16 cellular contexts compared by ENCODE assay signal in genomic region chr15:90084876-90085423, GRCh38.
"Had no signal": no experiment of that assay in that cellular context is flagged by ENCODE, and none has a peak within 500 bp of the region (broad histone marks: within the 10 kb centered on the region; RNA-seq: fewer than 3 reads in every experiment).

No MANE protein-coding gene starts in this region.

- H3K4me1 ChIP-seq: tibial nerve had no signal

- H3K9me3 Mint-ChIP-seq: activated CD4-positive, alpha-beta memory T cell treated with anti-CD3 and anti-CD28 coated beads, Interleukin-2, amount 10 ng/mL, durations not matched to agents 7 days and 5 days; activated naive CD4-positive, alpha-beta T cell treated with anti-CD3 and anti-CD28 coated beads, Interleukin-2, amount 10 ng/mL, durations not matched to agents 7 days and 5 days; activated T-helper 1 cell treated with anti-CD3 and anti-CD28 coated beads, Interleukin-12 subunit alpha, Interleukin-12 subunit beta, Interleukin-2, Interleukin-4 antibody, amounts not matched to agents 30 ng/mL and 10 ng/mL and 1 ng/mL, durations not matched to agents 14 hours and 24 hours and 36 hours; endodermal cell; nephron progenitor cell had no signal

- H3K4me1 Mint-ChIP-seq: endodermal cell had no signal

- H3K27ac ChIP-seq: tibial nerve had no signal

- H3K27me3 ChIP-seq: left lung, pancreas, tibial nerve had no signal

- H3K27me3 Mint-ChIP-seq: activated CD4-positive, alpha-beta memory T cell treated with anti-CD3 and anti-CD28 coated beads, Interleukin-2, amount 10 ng/mL, durations not matched to agents 7 days and 5 days; activated naive CD4-positive, alpha-beta T cell treated with anti-CD3 and anti-CD28 coated beads, Interleukin-2, amount 10 ng/mL, durations not matched to agents 7 days and 5 days had no signal

- H3K4me3 Mint-ChIP-seq: activated CD4-positive, alpha-beta memory T cell treated with anti-CD3 and anti-CD28 coated beads, Interleukin-2, amount 10 ng/mL, durations not matched to agents 7 days and 5 days; activated naive CD4-positive, alpha-beta T cell treated with anti-CD3 and anti-CD28 coated beads, Interleukin-2, amount 10 ng/mL, durations not matched to agents 7 days and 5 days; activated T-helper 1 cell treated with anti-CD3 and anti-CD28 coated beads, Interleukin-12 subunit alpha, Interleukin-12 subunit beta, Interleukin-2, Interleukin-4 antibody, amounts not matched to agents 30 ng/mL and 10 ng/mL and 1 ng/mL, durations not matched to agents 14 hours and 24 hours and 36 hours; endodermal cell; nephron progenitor cell had no signal

- H3K27ac Mint-ChIP-seq: activated CD4-positive, alpha-beta memory T cell treated with anti-CD3 and anti-CD28 coated beads, Interleukin-2, amount 10 ng/mL, durations not matched to agents 7 days and 5 days; activated naive CD4-positive, alpha-beta T cell treated with anti-CD3 and anti-CD28 coated beads, Interleukin-2, amount 10 ng/mL, durations not matched to agents 7 days and 5 days; activated T-helper 1 cell treated with anti-CD3 and anti-CD28 coated beads, Interleukin-12 subunit alpha, Interleukin-12 subunit beta, Interleukin-2, Interleukin-4 antibody, amounts not matched to agents 30 ng/mL and 10 ng/mL and 1 ng/mL, durations not matched to agents 14 hours and 24 hours and 36 hours; endodermal cell had no signal

- H3K9me3 ChIP-seq: left lung, pancreas, tibial nerve had no signal

- H3K4me3 ChIP-seq: left lung, pancreas, skin epidermis, tibial nerve had no signal

- DNase-seq: activated CD4-positive, alpha-beta memory T cell treated with anti-CD3 and anti-CD28 coated beads, Interleukin-2, amount 10 ng/mL, durations not matched to agents 7 days and 5 days; activated CD4-positive, alpha-beta T cell treated with anti-CD3 and anti-CD28 coated beads for 1 hour; activated naive CD4-positive, alpha-beta T cell treated with anti-CD3 and anti-CD28 coated beads, Interleukin-2, amount 10 ng/mL, durations not matched to agents 7 days and 5 days; central memory CD4-positive, alpha-beta T cell; cortex of kidney; endodermal cell; erythroblast; glutamatergic neuron; left lung; mesendoderm; nephron progenitor cell; stimulated activated CD4-positive, alpha-beta T cell treated with anti-CD3 and anti-CD28 coated beads, Interleukin-4, amount 100 ng/mL, for 4 hours had no signal
